14 cellular contexts compared by ENCODE assay signal in genomic region chr22:44147821-44148574, GRCh38. TPM values are rescaled to one million over a fixed set of nuclear protein-coding genes. Genes with fewer than 3 reads are reported as not detected.
DNase-seq lines count a peak whose midpoint lies in the region; ATAC-seq and TF ChIP-seq lines count a peak whose summit lies in the region.
"Had no signal": no experiment of that assay in that cellular context is flagged by ENCODE, and none has a peak within 500 bp of the region (broad histone marks: within the 10 kb centered on the region; RNA-seq: fewer than 3 reads in every experiment).

No MANE protein-coding gene starts in this region.

- TF ChIP-seq CTCF in WTC11 (IDR thresholded peaks at IDR 0.05) (no peak), upper lobe of left lung (IDR thresholded peaks at IDR 0.05) (no peak)

- H3K9me3 Mint-ChIP-seq in WTC11, result no peaks in the 10 kb centered on the region; the same call in 1 of the 2 replicates
- H3K9me3 Mint-ChIP-seq: activated T-helper 2 cell treated with anti-CD3 and anti-CD28 coated beads, Interferon-gamma antibody, Interleukin-2, Interleukin-4, amounts not matched to agents 10 μg/mL and 5 μg/mL and 100 μg/mL, durations not matched to agents 14 hours and 24 hours and 36 hours; stimulated activated naive CD8-positive, alpha-beta T cell treated with anti-CD3 and anti-CD28 coated beads, Interleukin-15, Interleukin-2, amounts not matched to agents 100 ng/mL and 50 ng/mL, for 24 hours had no signal

- CTCF ChIA-PET in WTC11 (lab: Charles Lee), result interaction anchor here (0.7 to 3.5 kb wide), 14 partner anchors 9 to 221 kb away, joined by 3 to 25 read pairs (median 3); partner anchors contain the start of genes PARVB and PARVG

- H3K27ac ChIP-seq in upper lobe of left lung, result no peak overlapping the region
- H3K27ac ChIP-seq: parathyroid adenoma had no signal

- H3K27ac Mint-ChIP-seq in WTC11, result peak overlapping the region; percentile 99
- H3K27ac Mint-ChIP-seq: activated T-helper 2 cell treated with anti-CD3 and anti-CD28 coated beads, Interferon-gamma antibody, Interleukin-2, Interleukin-4, amounts not matched to agents 10 μg/mL and 5 μg/mL and 100 μg/mL, durations not matched to agents 14 hours and 24 hours and 36 hours; stimulated activated naive CD8-positive, alpha-beta T cell treated with anti-CD3 and anti-CD28 coated beads, Interleukin-15, Interleukin-2, amounts not matched to agents 100 ng/mL and 50 ng/mL, for 24 hours had no signal

- no peaks in the 10 kb centered on the region for H3K36me3 ChIP-seq in ES-I3 (ENCODE audit: insufficient read depth, low read length)
- H3K36me3 ChIP-seq in iPS-15b (ENCODE audit: control insufficient read depth, insufficient read depth, low read length), result no peaks in the 10 kb centered on the region
- H3K36me3 ChIP-seq in upper lobe of left lung, result peaks cover 0 to 38% (median 7%) of the 10 kb centered on the region in 4 donors

- WGBS in upper lobe of left lung, 2 donors, result 70 to 73% methylated on average over 20 to 27 of the region's 27 CpGs

- H3K9ac ChIP-seq in ES-I3 (ENCODE audit: low read depth, low read length) (peak overlapping the region; percentile 17; the same call in 1 of the 2 replicates), iPS-15b (ENCODE audit: low read depth, low read length) (no peak overlapping the region)
- H3K9ac ChIP-seq: parathyroid adenoma had no signal

- H3K27me3 ChIP-seq in iPS-15b (ENCODE audit: control insufficient read depth, insufficient read depth, low read length) (no peaks in the 10 kb centered on the region), upper lobe of left lung (no peaks in the 10 kb centered on the region)

- ATAC-seq in WTC11 (peak; percentile 72), upper lobe of left lung (ENCODE audit: low FRiP score in 2 of 2) (no peak), GM21381 (IDR thresholded peaks at IDR 0.05; ENCODE audit: unreplicated experiment) (no peak), HG03159 (IDR thresholded peaks at IDR 0.05; ENCODE audit: unreplicated experiment) (no peak)
- ATAC-seq: left ventricle myocardium superior had no signal

- no peak for TF ChIP-seq EP300 in upper lobe of left lung (IDR thresholded peaks at IDR 0.05)

- H3K4me3 Mint-ChIP-seq in WTC11, result peak overlapping the region; percentile 51
- H3K4me3 Mint-ChIP-seq: stimulated activated naive CD8-positive, alpha-beta T cell treated with anti-CD3 and anti-CD28 coated beads, Interleukin-15, Interleukin-2, amounts not matched to agents 100 ng/mL and 50 ng/mL, for 24 hours had no signal

- H3K9me3 ChIP-seq in ES-I3 (ENCODE audit: control insufficient read depth, insufficient read depth, low read length) (no peaks in the 10 kb centered on the region), iPS-15b (ENCODE audit: control insufficient read depth, insufficient read depth, low read length) (no peaks in the 10 kb centered on the region), upper lobe of left lung (no peaks in the 10 kb centered on the region)

- peaks cover 59% of the 10 kb centered on the region for H3K4me1 Mint-ChIP-seq in WTC11

- DNase-seq in WTC11 (ENCODE audit: low spot score) (peak; percentile 84), retina (peak; percentile 62), upper lobe of left lung (no peak), nucleus accumbens (lab: John Stamatoyannopoulos, UW) (no peak)
- DNase-seq: erythroblast; left ventricle myocardium superior; stimulated activated CD4-positive, alpha-beta T cell treated with anti-CD3 and anti-CD28 coated beads, Interleukin-4, amount 100 ng/mL, for 1 hour had no signal

- POLR2A ChIA-PET in WTC11 (lab: Charles Lee), result interaction anchor here (1.0 to 1.1 kb wide), 2 partner anchors 36 to 62 kb away, joined by 3 read pairs; no protein-coding TSS in a partner anchor

- H3K4me1 ChIP-seq in ES-I3 (ENCODE audit: insufficient read depth, low read length) (peaks cover 45% of the 10 kb centered on the region), iPS-15b (ENCODE audit: control insufficient read depth, insufficient read depth, low read length) (peaks cover 27% of the 10 kb centered on the region), upper lobe of left lung (peaks cover 0 to 4% (median 0%) of the 10 kb centered on the region in 4 donors)
- H3K4me1 ChIP-seq: parathyroid adenoma had no signal

- TF ChIP-seq POLR2A in upper lobe of left lung (IDR thresholded peaks at IDR 0.05), result no peak

- H3K27me3 Mint-ChIP-seq in WTC11 (ENCODE audit: low read depth), result no peaks in the 10 kb centered on the region; the same call in none of the 2 replicates

- no peaks in the 10 kb centered on the region for H3K36me3 Mint-ChIP-seq in WTC11

- H3K4me3 ChIP-seq in iPS-15b (ENCODE audit: low read depth, low read length) (peak overlapping the region; percentile 23), upper lobe of left lung (no peak overlapping the region)

TF ChIP-seq in WTC11, 78 proteins besides CTCF, POLR2A, EP300 and RAD21 (continues in another document):
- TF ChIP-seq FOXP1 (CRISPR knock-in tag; IDR thresholded peaks at IDR 0.05; ENCODE audit: borderline replicate concordance) (peak; percentile 48; the same call in 1 of the 2 replicates), ZSCAN18 (CRISPR knock-in tag; IDR thresholded peaks at IDR 0.05) (no peak), TEAD4 (CRISPR knock-in tag; IDR thresholded peaks at IDR 0.05) (peak; percentile 81; the same call in 1 of the 2 replicates), GRHL2 (CRISPR knock-in tag; IDR thresholded peaks at IDR 0.05; ENCODE audit: insufficient replicate concordance, severe bottlenecking) (no peak), ETV6 (CRISPR knock-in tag; IDR thresholded peaks at IDR 0.05) (peak; percentile 80), NFATC4 (CRISPR knock-in tag; IDR thresholded peaks at IDR 0.05) (no peak), ZNF219 (CRISPR knock-in tag; IDR thresholded peaks at IDR 0.05; ENCODE audit: borderline replicate concordance) (no peak), SOX15 (CRISPR knock-in tag; IDR thresholded peaks at IDR 0.05) (no peak), ZNF138 (CRISPR knock-in tag; conservative IDR thresholded peaks at IDR 0.05) (0 out of 2 replicates have a peak, but pooled peaks have one; percentile 55), E2F5 (CRISPR knock-in tag; IDR thresholded peaks at IDR 0.05) (peak; percentile 61; the same call in 1 of the 2 replicates), MXD4 (CRISPR knock-in tag; IDR thresholded peaks at IDR 0.05; ENCODE audit: borderline replicate concordance) (no peak), TEAD1 (CRISPR knock-in tag; IDR thresholded peaks at IDR 0.05) (peak; percentile 98), PRDM15 (CRISPR knock-in tag; IDR thresholded peaks at IDR 0.05) (no peak), NFYB (CRISPR knock-in tag; conservative IDR thresholded peaks at IDR 0.05; ENCODE audit: low read depth) (no peak), ELF4 (CRISPR knock-in tag; IDR thresholded peaks at IDR 0.05; ENCODE audit: low read depth) (no peak), ZNF317 (CRISPR knock-in tag; IDR thresholded peaks at IDR 0.05; ENCODE audit: borderline replicate concordance, low read depth) (no peak)

RNA-seq across cellular contexts. Expression of gene PARVG, which starts 32.7 kb away (rescaled TPM):
- 0.41 to 0.94 TPM (median 0.69 TPM) in 3 replicates for total RNA-seq in WTC11 (2021)
- total RNA-seq in upper lobe of left lung, result 100 to 1,000 TPM in 2 of 6 donors, 10 to 100 TPM in 4; 42.4 to 315 (median 82.4) TPM

Comparison
In these comparisons a context has a peak if more than half of its experiments do, and no peak if none do; other contexts are left out.
1. DNase-seq: peak in WTC11 (single experiment) and retina (single experiment); none in upper lobe of left lung (0 of 2) and nucleus accumbens (0 of 56).
2. RNA of gene PARVG, which starts 32.7 kb away (total RNA-seq): 42.4 to 315 TPM in upper lobe of left lung; 0.41 to 0.94 TPM in WTC11; every median in the first group is over 10 times any median in the second.